In the genomic region with DNA sequence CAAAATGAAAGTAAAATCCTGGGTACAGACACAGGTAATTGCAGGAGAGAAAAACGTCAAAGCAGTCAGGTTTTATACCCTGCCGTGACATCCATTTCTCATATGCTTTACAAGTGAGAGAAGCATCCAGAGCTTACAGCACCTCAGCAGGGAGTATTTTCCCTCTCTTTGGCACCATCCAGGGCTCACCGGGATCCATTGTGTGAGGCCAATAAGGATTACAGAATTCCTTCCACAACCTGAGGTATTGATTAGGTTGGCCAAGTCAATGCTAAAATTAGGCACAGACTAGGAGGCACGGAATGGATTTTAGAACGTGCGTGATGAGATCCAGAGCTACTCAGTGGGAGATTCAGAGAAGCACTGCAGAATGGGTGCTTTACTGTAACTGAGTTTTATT, we compare ENCODE assay signal across 27 cellular contexts.
DNase-seq lines count a peak whose midpoint lies in the region; ATAC-seq, FAIRE-seq and TF ChIP-seq lines count a peak whose summit lies in the region.
"Had no signal": no experiment of that assay in that cellular context is flagged by ENCODE, and none has a peak within 500 bp of the region (broad histone marks: within the 10 kb centered on the region; RNA-seq: fewer than 3 reads in every experiment).

No MANE protein-coding gene starts in this region.

- no peak overlapping the region for H2BK5ac ChIP-seq in H1 (ENCODE audit: low read depth, low read length)

- H3K14ac ChIP-seq in H1 (ENCODE audit: insufficient read length), result no peak overlapping the region

- CTCF ChIA-PET in H1 (lab: Charles Lee; ENCODE audit: partially characterized antibody), result interaction anchor here (1.1 to 2.5 kb wide), 2 partner anchors 25 to 412 kb away, joined by 4 to 7 read pairs; no protein-coding TSS in a partner anchor

- H2AFZ ChIP-seq in GM23338, result no peak overlapping the region
- no peak overlapping the region for H2AFZ ChIP-seq in H1 (ENCODE audit: low read length)
- H2AFZ ChIP-seq: GM23248 had no signal

- no peaks in the 10 kb centered on the region for H3K79me1 ChIP-seq in H1 (ENCODE audit: low read depth, low read length)

- H3K79me2 ChIP-seq in GM23338 (replicated peaks; ENCODE audit: insufficient read depth) (0 out of 2 replicates have a peak, but pooled peaks cover 5% of the 10 kb centered on the region), H1 (ENCODE audit: control insufficient read depth in 1 of 2, insufficient read depth in 2 of 2, low read length in 2 of 2) (0 out of 4 replicates have a peak, but pooled peaks cover 0 to 4% of the 10 kb centered on the region in 2 experiments)

- H3K4me2 ChIP-seq in GM23338 (no peak overlapping the region), H1 (ENCODE audit: insufficient read depth in 1 of 2, low read depth in 2 of 2, low read length in 2 of 2) (peak overlapping the region in 1 of 2 experiments; percentile 0; a peak in 1 of 4 replicates)
- H3K4me2 ChIP-seq: BLaER1 had no signal

- H3K27ac Mint-ChIP-seq in GM23338, result no peak overlapping the region
- H3K27ac Mint-ChIP-seq: CD4-positive, alpha-beta T cell had no signal

- no peak for TF ChIP-seq RAD21 in H1 (IDR thresholded peaks at IDR 0.05 in 1 of 2, conservative IDR thresholded peaks at IDR 0.05 in 1 of 2; ENCODE audit: low read depth in 2 of 2, low read length in 2 of 2)

- TF ChIP-seq EP300 in H1 (IDR thresholded peaks at IDR 0.05; ENCODE audit: borderline replicate concordance in 1 of 2, low read depth in 2 of 2, low read length in 2 of 2), result peak in 1 of 2 experiments; percentile 24; a peak in 1 of 3 replicates

- no peaks in the 10 kb centered on the region; the same call in 1 of the 2 replicates for H3K23me2 ChIP-seq in H1 (ENCODE audit: low read depth, low read length)

- no peak overlapping the region for H2BK120ac ChIP-seq in H1 (replicated peaks; ENCODE audit: low read depth, low read length)

- no peak overlapping the region for H2BK15ac ChIP-seq in H1 (ENCODE audit: low read length)

- H3K4ac ChIP-seq in H1 (replicated peaks; ENCODE audit: insufficient read length, low read depth, low read length), result no peak overlapping the region

- no peak overlapping the region for H4K91ac ChIP-seq in H1 (replicated peaks; ENCODE audit: insufficient read length, low read length)

- H4K8ac ChIP-seq in H1 (ENCODE audit: extremely low read depth, insufficient read depth, low read length), result no peak overlapping the region

- H3K9me3 Mint-ChIP-seq in GM23338, result no peaks in the 10 kb centered on the region; the same call in 2 of the 3 replicates
- H3K9me3 Mint-ChIP-seq: CD4-positive, alpha-beta T cell had no signal

- H3K36me3 ChIP-seq in GM23338 (ENCODE audit: insufficient read depth) (no peaks in the 10 kb centered on the region), H1 (ENCODE audit: control insufficient read depth in 2 of 4, insufficient read depth in 4 of 4, low read length in 3 of 4) (no peaks in the 10 kb centered on the region)
- H3K36me3 ChIP-seq: BLaER1 had no signal

- no peaks in the 10 kb centered on the region for H3K9me3 ChIP-seq in H1 (ENCODE audit: insufficient read depth in 2 of 2, low read depth in 1 of 2, low read length in 1 of 2)
- H3K9me3 ChIP-seq: BLaER1, Caco-2 had no signal

- H3K18ac ChIP-seq in H1 (ENCODE audit: extremely low read depth, low read length), result no peak overlapping the region

- no peak overlapping the region; a peak in 1 of 7 replicates for H3K9ac ChIP-seq in H1 (replicated peaks in 1 of 4; ENCODE audit: extremely low read depth in 1 of 4, low read depth in 3 of 4, low read length in 3 of 4)
- H3K9ac ChIP-seq: BLaER1, GM23248 had no signal

- no peak overlapping the region for H3K56ac ChIP-seq in H1 (replicated peaks; ENCODE audit: insufficient read length, low read depth, low read length)

- no peaks in the 10 kb centered on the region for H4K20me1 ChIP-seq in GM23338 (replicated peaks; ENCODE audit: insufficient read depth)
- H4K20me1 ChIP-seq in H1 (replicated peaks in 1 of 2; ENCODE audit: control insufficient read depth in 1 of 2, insufficient read depth in 2 of 2, low read length in 2 of 2), result no peaks in the 10 kb centered on the region
- H4K20me1 ChIP-seq: BLaER1 had no signal

- no peak overlapping the region for H3K27ac ChIP-seq in GM23338 (ENCODE audit: low read depth)
- peak overlapping the region; percentile 70 for H3K27ac ChIP-seq in VCaP
- no peak overlapping the region for H3K27ac ChIP-seq in H1 (ENCODE audit: low read depth, low read length)
- H3K27ac ChIP-seq in layer of hippocampus (ENCODE audit: low read depth, low read length), result peak overlapping the region; percentile 83
- H3K27ac ChIP-seq: 22Rv1, BLaER1, GM23248, SK-N-MC had no signal

- H3K27me3 Mint-ChIP-seq in GM23338 (ENCODE audit: insufficient read depth, low read depth, poor library complexity), result no peaks in the 10 kb centered on the region
- H3K27me3 Mint-ChIP-seq: CD4-positive, alpha-beta T cell had no signal

- no peak overlapping the region for H3K4me3 Mint-ChIP-seq in GM23338
- H3K4me3 Mint-ChIP-seq: CD4-positive, alpha-beta T cell had no signal

- 64% methylated on average over 6 of the region's 6 CpGs; no CpG with 5 or more reads in 1 of the 2 experiments for WGBS in H1 (ENCODE audit: extremely low coverage in 1 of 2, insufficient coverage in 1 of 2, insufficient read length in 1 of 2, insufficient replicate concordance in 2 of 2, low coverage in 1 of 2, low lambda C conversion rate in 2 of 2, missing lambda C conversion rate in 1 of 2), 2 experiments

- no peak overlapping the region for H2BK20ac ChIP-seq in H1 (ENCODE audit: low read length)

- POLR2A ChIA-PET in H1 (lab: Charles Lee; ENCODE audit: partially characterized antibody), result no interaction called here

- peak; percentile 48 for FAIRE-seq in H1 (lab: Jason Lieb, UNC)
- FAIRE-seq: GM12891 had no signal

- H3K4me1 Mint-ChIP-seq in GM23338, result peaks cover 37% of the 10 kb centered on the region

- no peak overlapping the region for H2BK12ac ChIP-seq in H1 (ENCODE audit: low read depth, low read length)

- peaks cover 14% of the 10 kb centered on the region for H3K9me2 ChIP-seq in GM23338 (ENCODE audit: insufficient read depth)

- no peaks in the 10 kb centered on the region for H3K27me3 ChIP-seq in GM23338 (ENCODE audit: insufficient read depth)
- no peaks in the 10 kb centered on the region for H3K27me3 ChIP-seq in H1 (replicated peaks in 1 of 4; ENCODE audit: control insufficient read depth in 3 of 4, extremely low read depth in 1 of 4, insufficient read depth in 3 of 4, low read length in 3 of 4)
- no peaks in the 10 kb centered on the region for H3K27me3 ChIP-seq in layer of hippocampus (ENCODE audit: control insufficient read depth, insufficient read depth, low read length)
- H3K27me3 ChIP-seq: BLaER1 had no signal

- TF ChIP-seq POLR2A in H1 (IDR thresholded peaks at IDR 0.05; ENCODE audit: control extremely low read depth in 1 of 2, low read depth in 2 of 2, low read length in 2 of 2), result no peak

- H3F3A ChIP-seq in GM23338 (replicated peaks; ENCODE audit: low read depth), result no peaks in the 10 kb centered on the region

- ATAC-seq in GM23338, result peak; percentile 95
- ATAC-seq in HG02623 (IDR thresholded peaks at IDR 0.05; ENCODE audit: unreplicated experiment), result no peak
- no peak for ATAC-seq in GM18861 (IDR thresholded peaks at IDR 0.05; ENCODE audit: unreplicated experiment)
- no peak for ATAC-seq in GM21423 (IDR thresholded peaks at IDR 0.05; ENCODE audit: unreplicated experiment)
- no peak for ATAC-seq in HG03457 (IDR thresholded peaks at IDR 0.05; ENCODE audit: unreplicated experiment)
- ATAC-seq: HCT116, PC-3 had no signal

- H3K4me1 ChIP-seq in GM23338 (ENCODE audit: insufficient read depth) (peaks cover 30% of the 10 kb centered on the region), H1 (replicated peaks in 1 of 4; ENCODE audit: control insufficient read depth in 3 of 4, insufficient read depth in 4 of 4, low read length in 3 of 4) (peaks cover 0 to 13% (median 8%) of the 10 kb centered on the region in 4 experiments; a peak in 3 of 7 replicates)
- H3K4me1 ChIP-seq: Caco-2 had no signal

- TF ChIP-seq CTCF in GM23338 (conservative IDR thresholded peaks at IDR 0.05; ENCODE audit: low read depth in 2 of 2), result no peak
- TF ChIP-seq CTCF in VCaP (conservative IDR thresholded peaks at IDR 0.05), result no peak
- TF ChIP-seq CTCF in H1 (IDR thresholded peaks at IDR 0.05; ENCODE audit: control extremely low read depth in 1 of 3, insufficient read depth in 1 of 3, low read depth in 1 of 3, low read length in 3 of 3), result no peak

- no peak overlapping the region for H3K4me3 ChIP-seq in GM23338
- H3K4me3 ChIP-seq in H1 (ENCODE audit: extremely low read depth in 1 of 4, insufficient read depth in 2 of 4, low read depth in 3 of 4, low read length in 4 of 4), result peak overlapping the region in 1 of 4 experiments; percentile 30; a peak in 1 of 8 replicates
- H3K4me3 ChIP-seq: BLaER1, GM23248, SK-N-MC had no signal

- H2AK5ac ChIP-seq in H1 (ENCODE audit: low read depth, low read length), result no peak overlapping the region

- H4K5ac ChIP-seq in H1 (ENCODE audit: insufficient read length, low read depth, low read length), result no peak overlapping the region

- peak; percentile 50 for DNase-seq in GM23338 (ENCODE audit: low spot score)
- DNase-seq in H1 (ENCODE audit: low read depth in 1 of 2, low spot score in 2 of 2), result peak in 1 of 2 experiments; percentile 46
- DNase-seq: ACHN; Caco-2; CD4-positive, alpha-beta T cell; DMS 273 treated with DMSO at 0.1 percent for 48 hours; GM23248; MM.1S; NCI-H1048; NCI-H1417 treated with DMSO at 0.1 percent for 48 hours; NCI-H187; NCI-H446 treated with DMSO at 0.1 percent for 48 hours; NCI-H526 treated with DMSO at 0.1 percent for 48 hours; PC-3; RPMI8226; SHP77 had no signal

- peaks cover 8% of the 10 kb centered on the region; the same call in 1 of the 3 replicates for H3K36me3 Mint-ChIP-seq in GM23338 (ENCODE audit: low read depth)

- no peak overlapping the region for H3K23ac ChIP-seq in H1 (ENCODE audit: insufficient read length)

TF ChIP-seq in GM23338, 12 proteins besides CTCF, POLR2A, EP300 and RAD21:
- TF ChIP-seq ZNF331 (CRISPR knock-in tag; IDR thresholded peaks at IDR 0.05; ENCODE audit: low read depth) (no peak), NANOG (IDR thresholded peaks at IDR 0.05; ENCODE audit: borderline replicate concordance) (0 out of 2 replicates have a peak, but pooled peaks have one; percentile 29)

TF ChIP-seq in H1, 55 proteins besides CTCF, POLR2A, EP300 and RAD21 (continues in another document):
- TF ChIP-seq KDM1A (IDR thresholded peaks at IDR 0.05; ENCODE audit: borderline replicate concordance, low read length) (peak; percentile 70; the same call in 1 of the 2 replicates), POLR2AphosphoS5 (IDR thresholded peaks at IDR 0.05; ENCODE audit: low read depth, low read length) (no peak), SIX5 (IDR thresholded peaks at IDR 0.05; ENCODE audit: low read depth, low read length) (no peak), HDAC6 (IDR thresholded peaks at IDR 0.05; ENCODE audit: low read depth, low read length) (no peak), CBX8 (IDR thresholded peaks at IDR 0.05; ENCODE audit: borderline replicate concordance, low read depth, low read length) (no peak), SP4 (IDR thresholded peaks at IDR 0.05; ENCODE audit: low read length) (no peak), ASH2L (IDR thresholded peaks at IDR 0.05; ENCODE audit: low read length) (no peak), TEAD4 (IDR thresholded peaks at IDR 0.05; ENCODE audit: low read depth, low read length) (peak; percentile 45; the same call in 1 of the 2 replicates)

Comparison
In these comparisons a context has a peak if more than half of its experiments do, and no peak if none do; other contexts are left out.
1. H3K27ac ChIP-seq: peak in VCaP (single experiment) and layer of hippocampus (single experiment); none in GM23338 (single experiment) and H1 (single experiment).